In genomic region chr3:123683755-123684154, GRCh38 we compare ENCODE assay signal across 1 cellular context.
TF ChIP-seq lines count a peak whose summit lies in the region.

No MANE protein-coding gene starts in this region.

TF ChIP-seq in IMR-90, 13 proteins besides CTCF, POLR2A, EP300 and RAD21:
- TF ChIP-seq NFE2L2 (IDR thresholded peaks at IDR 0.05; ENCODE audit: low read depth, low read length) (no peak), CEBPB (IDR thresholded peaks at IDR 0.05; ENCODE audit: low read depth, low read length) (no peak), MAZ (IDR thresholded peaks at IDR 0.05; ENCODE audit: borderline replicate concordance, low read depth, low read length) (no peak), ELK1 (IDR thresholded peaks at IDR 0.05; ENCODE audit: borderline replicate concordance, low read depth, low read length) (no peak), MXI1 (IDR thresholded peaks at IDR 0.05; ENCODE audit: borderline replicate concordance, low read depth, low read length) (no peak), USF2 (IDR thresholded peaks at IDR 0.05; ENCODE audit: low read depth, low read length) (no peak), FOS (IDR thresholded peaks at IDR 0.05; ENCODE audit: low read depth, low read length) (no peak)
